8 cellular contexts compared by ENCODE assay signal in the genomic region with DNA sequence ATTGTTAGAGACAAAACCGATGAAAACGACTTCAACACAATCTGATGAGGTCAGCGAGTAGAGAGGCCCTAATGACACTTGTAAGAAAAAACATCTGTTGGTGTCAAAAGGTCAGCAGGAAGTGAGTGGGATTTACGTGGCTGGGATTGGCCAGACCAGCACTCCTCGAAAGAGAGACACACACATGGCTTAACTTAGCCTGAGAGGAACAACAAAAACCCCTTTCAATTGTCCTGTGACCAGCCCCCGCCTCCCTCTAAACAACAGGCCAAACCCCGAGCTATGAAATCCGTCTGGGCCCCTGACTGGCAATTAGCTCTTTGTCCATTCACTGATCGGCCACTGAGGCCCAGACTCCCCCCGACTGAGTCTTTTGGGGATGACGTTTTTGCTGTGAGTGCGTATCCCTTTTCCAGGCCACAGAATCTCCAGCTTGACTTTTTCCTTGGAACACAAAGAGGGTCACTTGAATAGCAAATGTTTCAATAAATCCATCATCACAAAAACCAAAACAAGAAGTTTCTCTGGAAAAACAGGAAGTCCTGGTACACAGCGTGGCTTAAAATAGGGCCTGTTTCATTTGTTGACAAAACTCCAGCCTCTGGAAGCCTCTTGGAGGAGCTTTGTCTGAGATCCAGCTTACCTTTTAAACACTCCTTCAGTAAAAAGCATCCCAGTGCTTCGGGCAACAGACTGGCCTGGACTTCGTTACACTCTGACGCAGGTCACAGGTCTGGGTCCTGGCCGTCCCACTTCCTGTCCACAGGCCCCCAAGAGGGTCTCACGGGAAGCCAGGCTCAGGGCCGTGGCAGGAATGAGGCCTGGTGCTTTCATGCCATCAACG.
A peak's percentile ranks its signal among the peaks of the same experiment; 100 is the strongest.
DNase-seq lines count a peak whose midpoint lies in the region; ATAC-seq and TF ChIP-seq lines count a peak whose summit lies in the region.

No MANE protein-coding gene starts in this region.

- intact Hi-C loops in tibial artery (cut with DNase I; ENCODE audit: low total_unique reads) = no loop called here

- peak overlapping the region; percentile 92 to 94 for H3K27ac ChIP-seq in tibial artery

- no peaks in the 10 kb centered on the region for H3K36me3 Mint-ChIP-seq in activated CD8-positive, alpha-beta memory T cell treated with anti-CD3 and anti-CD28 coated beads, Interleukin-2, amount 10 ng/mL, durations not matched to agents 7 days and 5 days

- no peak for TF ChIP-seq CTCF in tibial artery (IDR thresholded peaks at IDR 0.05)

- H3K27me3 ChIP-seq in tibial artery = no peaks in the 10 kb centered on the region

- H3K4me1 Mint-ChIP-seq in activated CD8-positive, alpha-beta memory T cell treated with anti-CD3 and anti-CD28 coated beads, Interleukin-2, amount 10 ng/mL, durations not matched to agents 7 days and 5 days = peaks cover 1% of the 10 kb centered on the region

- H3K36me3 ChIP-seq in tibial artery = no peaks in the 10 kb centered on the region

- H3K9me3 Mint-ChIP-seq in activated CD8-positive, alpha-beta memory T cell treated with anti-CD3 and anti-CD28 coated beads, Interleukin-2, amount 10 ng/mL, durations not matched to agents 7 days and 5 days (ENCODE audit: low read depth) = no peaks in the 10 kb centered on the region

- peaks cover 24 to 99% (median 97%) of the 10 kb centered on the region in 4 donors for H3K4me1 ChIP-seq in tibial artery

- no peak for ATAC-seq in activated CD8-positive, alpha-beta memory T cell treated with anti-CD3 and anti-CD28 coated beads, Interleukin-2, amount 10 ng/mL, durations not matched to agents 7 days and 5 days

- DNase-seq in EL (peak; percentile 95), NCI-H510A (lab: John Stamatoyannopoulos, UW) (peak; percentile 38), dermis microvascular lymphatic vessel endothelial cell (ENCODE audit: low read depth in 2 of 2) (peak; percentile 53 to 98), medulla oblongata (ENCODE audit: extremely low spot score) (peak; percentile 97), tibial artery (peak; percentile 84 to 87), T1000 (lab: John Stamatoyannopoulos, UW) (no peak), GDM1 (lab: John Stamatoyannopoulos, UW) (no peak)
- DNase-seq in activated CD8-positive, alpha-beta memory T cell treated with anti-CD3 and anti-CD28 coated beads, Interleukin-2, amount 10 ng/mL, durations not matched to agents 7 days and 5 days = no peak

- CTCF ChIA-PET in activated CD8-positive, alpha-beta memory T cell treated with anti-CD3 and anti-CD28 coated beads, Interleukin-2, amount 10 ng/mL, durations not matched to agents 7 days and 5 days (lab: Charles Lee) = interaction anchor here (1.7 kb wide), 1 partner anchor 9 kb away, joined by 7 read pairs; no protein-coding TSS in a partner anchor

- no peak overlapping the region for H3K4me3 Mint-ChIP-seq in activated CD8-positive, alpha-beta memory T cell treated with anti-CD3 and anti-CD28 coated beads, Interleukin-2, amount 10 ng/mL, durations not matched to agents 7 days and 5 days

- H3K9me3 ChIP-seq in tibial artery = no peaks in the 10 kb centered on the region

- peak overlapping the region in 1 of 2 donors; percentile 7 for H3K4me3 ChIP-seq in tibial artery

- H3K27me3 Mint-ChIP-seq in activated CD8-positive, alpha-beta memory T cell treated with anti-CD3 and anti-CD28 coated beads, Interleukin-2, amount 10 ng/mL, durations not matched to agents 7 days and 5 days = peaks cover 59% of the 10 kb centered on the region

- H3K27ac Mint-ChIP-seq in activated CD8-positive, alpha-beta memory T cell treated with anti-CD3 and anti-CD28 coated beads, Interleukin-2, amount 10 ng/mL, durations not matched to agents 7 days and 5 days = no peak overlapping the region

Comparison
In these comparisons a context has a peak if more than half of its experiments do, and no peak if none do; other contexts are left out.
1. DNase-seq: peak in EL (single experiment), NCI-H510A (single experiment), dermis microvascular lymphatic vessel endothelial cell (2 of 2), medulla oblongata (single experiment) and tibial artery (2 of 2); none in T1000 (single experiment), activated CD8-positive, alpha-beta memory T cell treated with anti-CD3 and anti-CD28 coated beads, Interleukin-2, amount 10 ng/mL, durations not matched to agents 7 days and 5 days (single experiment) and GDM1 (single experiment).